1 cellular context compared by ENCODE assay signal in genomic region chr16:85554114-85554790, GRCh38.
A peak's percentile ranks its signal among the peaks of the same experiment; 100 is the strongest.
TF ChIP-seq lines count a peak whose summit lies in the region.

No MANE protein-coding gene starts in this region.

TF ChIP-seq in K562, 482 proteins besides CTCF, POLR2A, EP300 and RAD21 (continued from another document and continues in another):
- TF ChIP-seq, protein P1, sequence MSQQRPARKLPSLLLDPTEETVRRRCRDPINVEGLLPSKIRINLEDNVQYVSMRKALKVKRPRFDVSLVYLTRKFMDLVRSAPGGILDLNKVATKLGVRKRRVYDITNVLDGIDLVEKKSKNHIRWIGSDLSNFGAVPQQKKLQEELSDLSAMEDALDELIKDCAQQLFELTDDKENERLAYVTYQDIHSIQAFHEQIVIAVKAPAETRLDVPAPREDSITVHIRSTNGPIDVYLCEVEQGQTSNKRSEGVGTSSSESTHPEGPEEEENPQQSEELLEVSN (IDR thresholded peaks at IDR 0.05; ENCODE audit: borderline replicate concordance in 1 of 2, extremely low read depth in 1 of 2, insufficient read depth in 1 of 2, insufficient read length in 1 of 2, low read depth in 1 of 2, low read length in 1 of 2, poor library complexity in 1 of 2, severe bottlenecking in 1 of 2): peak in 1 of 2 experiments; percentile 81
- TF ChIP-seq GABPA (tag; conservative IDR thresholded peaks at IDR 0.05; ENCODE audit: low read depth): no peak
- TF ChIP-seq PYGO2 (tag; IDR thresholded peaks at IDR 0.05): no peak
- TF ChIP-seq RCOR1 (IDR thresholded peaks at IDR 0.05; ENCODE audit: borderline replicate concordance in 1 of 2, low read depth in 2 of 2, low read length in 2 of 2): peak in 1 of 2 experiments; percentile 71
- TF ChIP-seq ZNF551 (CRISPR knock-in tag; IDR thresholded peaks at IDR 0.05): no peak
- no peak for TF ChIP-seq NFE2L1 (tag; IDR thresholded peaks at IDR 0.05; ENCODE audit: borderline replicate concordance, low read depth)
- TF ChIP-seq TCF7L2 (IDR thresholded peaks at IDR 0.05; ENCODE audit: low read depth, low read length): no peak
- TF ChIP-seq, protein P2, sequence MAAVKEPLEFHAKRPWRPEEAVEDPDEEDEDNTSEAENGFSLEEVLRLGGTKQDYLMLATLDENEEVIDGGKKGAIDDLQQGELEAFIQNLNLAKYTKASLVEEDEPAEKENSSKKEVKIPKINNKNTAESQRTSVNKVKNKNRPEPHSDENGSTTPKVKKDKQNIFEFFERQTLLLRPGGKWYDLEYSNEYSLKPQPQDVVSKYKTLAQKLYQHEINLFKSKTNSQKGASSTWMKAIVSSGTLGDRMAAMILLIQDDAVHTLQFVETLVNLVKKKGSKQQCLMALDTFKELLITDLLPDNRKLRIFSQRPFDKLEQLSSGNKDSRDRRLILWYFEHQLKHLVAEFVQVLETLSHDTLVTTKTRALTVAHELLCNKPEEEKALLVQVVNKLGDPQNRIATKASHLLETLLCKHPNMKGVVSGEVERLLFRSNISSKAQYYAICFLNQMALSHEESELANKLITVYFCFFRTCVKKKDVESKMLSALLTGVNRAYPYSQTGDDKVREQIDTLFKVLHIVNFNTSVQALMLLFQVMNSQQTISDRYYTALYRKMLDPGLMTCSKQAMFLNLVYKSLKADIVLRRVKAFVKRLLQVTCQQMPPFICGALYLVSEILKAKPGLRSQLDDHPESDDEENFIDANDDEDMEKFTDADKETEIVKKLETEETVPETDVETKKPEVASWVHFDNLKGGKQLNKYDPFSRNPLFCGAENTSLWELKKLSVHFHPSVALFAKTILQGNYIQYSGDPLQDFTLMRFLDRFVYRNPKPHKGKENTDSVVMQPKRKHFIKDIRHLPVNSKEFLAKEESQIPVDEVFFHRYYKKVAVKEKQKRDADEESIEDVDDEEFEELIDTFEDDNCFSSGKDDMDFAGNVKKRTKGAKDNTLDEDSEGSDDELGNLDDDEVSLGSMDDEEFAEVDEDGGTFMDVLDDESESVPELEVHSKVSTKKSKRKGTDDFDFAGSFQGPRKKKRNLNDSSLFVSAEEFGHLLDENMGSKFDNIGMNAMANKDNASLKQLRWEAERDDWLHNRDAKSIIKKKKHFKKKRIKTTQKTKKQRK (IDR thresholded peaks at IDR 0.05; ENCODE audit: borderline replicate concordance, low read depth, low read length): no peak
- TF ChIP-seq, protein P3, sequence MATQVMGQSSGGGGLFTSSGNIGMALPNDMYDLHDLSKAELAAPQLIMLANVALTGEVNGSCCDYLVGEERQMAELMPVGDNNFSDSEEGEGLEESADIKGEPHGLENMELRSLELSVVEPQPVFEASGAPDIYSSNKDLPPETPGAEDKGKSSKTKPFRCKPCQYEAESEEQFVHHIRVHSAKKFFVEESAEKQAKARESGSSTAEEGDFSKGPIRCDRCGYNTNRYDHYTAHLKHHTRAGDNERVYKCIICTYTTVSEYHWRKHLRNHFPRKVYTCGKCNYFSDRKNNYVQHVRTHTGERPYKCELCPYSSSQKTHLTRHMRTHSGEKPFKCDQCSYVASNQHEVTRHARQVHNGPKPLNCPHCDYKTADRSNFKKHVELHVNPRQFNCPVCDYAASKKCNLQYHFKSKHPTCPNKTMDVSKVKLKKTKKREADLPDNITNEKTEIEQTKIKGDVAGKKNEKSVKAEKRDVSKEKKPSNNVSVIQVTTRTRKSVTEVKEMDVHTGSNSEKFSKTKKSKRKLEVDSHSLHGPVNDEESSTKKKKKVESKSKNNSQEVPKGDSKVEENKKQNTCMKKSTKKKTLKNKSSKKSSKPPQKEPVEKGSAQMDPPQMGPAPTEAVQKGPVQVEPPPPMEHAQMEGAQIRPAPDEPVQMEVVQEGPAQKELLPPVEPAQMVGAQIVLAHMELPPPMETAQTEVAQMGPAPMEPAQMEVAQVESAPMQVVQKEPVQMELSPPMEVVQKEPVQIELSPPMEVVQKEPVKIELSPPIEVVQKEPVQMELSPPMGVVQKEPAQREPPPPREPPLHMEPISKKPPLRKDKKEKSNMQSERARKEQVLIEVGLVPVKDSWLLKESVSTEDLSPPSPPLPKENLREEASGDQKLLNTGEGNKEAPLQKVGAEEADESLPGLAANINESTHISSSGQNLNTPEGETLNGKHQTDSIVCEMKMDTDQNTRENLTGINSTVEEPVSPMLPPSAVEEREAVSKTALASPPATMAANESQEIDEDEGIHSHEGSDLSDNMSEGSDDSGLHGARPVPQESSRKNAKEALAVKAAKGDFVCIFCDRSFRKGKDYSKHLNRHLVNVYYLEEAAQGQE (CRISPR knock-in tag; IDR thresholded peaks at IDR 0.05; ENCODE audit: low read depth): no peak
- TF ChIP-seq TCF15 (CRISPR knock-in tag; IDR thresholded peaks at IDR 0.05): 0 out of 2 replicates have a peak, but pooled peaks have one; percentile 14
- TF ChIP-seq MITF (IDR thresholded peaks at IDR 0.05): no peak
- TF ChIP-seq TAF1 (IDR thresholded peaks at IDR 0.05; ENCODE audit: control insufficient read depth, extremely low read depth, insufficient read depth, low read length, severe bottlenecking): peak; percentile 81
- peak; percentile 9 for TF ChIP-seq ZFP36 (IDR thresholded peaks at IDR 0.05; ENCODE audit: low read depth, low read length, partially characterized antibody)
- TF ChIP-seq KDM1A (IDR thresholded peaks at IDR 0.05): no peak
- peak; percentile 42 for TF ChIP-seq EGR1 (conservative IDR thresholded peaks at IDR 0.05)
- TF ChIP-seq ELF4 (CRISPR knock-in tag; IDR thresholded peaks at IDR 0.05): 0 out of 2 replicates have a peak, but pooled peaks have one; percentile 25
- TF ChIP-seq NFXL1 (CRISPR knock-in tag; IDR thresholded peaks at IDR 0.05): no peak
- peak; percentile 88 for TF ChIP-seq SMAD1 (IDR thresholded peaks at IDR 0.05; ENCODE audit: low read depth, low read length, partially characterized antibody)
- TF ChIP-seq SETDB1 (IDR thresholded peaks at IDR 0.05; ENCODE audit: low read length): no peak
- no peak for TF ChIP-seq ZFP1 (CRISPR knock-in tag; IDR thresholded peaks at IDR 0.05)
- TF ChIP-seq FOXK1 (CRISPR knock-in tag; IDR thresholded peaks at IDR 0.05; ENCODE audit: borderline replicate concordance): peak; percentile 10; the same call in 1 of the 2 replicates
- TF ChIP-seq SRSF9 (IDR thresholded peaks at IDR 0.05; ENCODE audit: borderline replicate concordance, low read depth, low read length): no peak
- peak; percentile 96 for TF ChIP-seq NEUROD1 (IDR thresholded peaks at IDR 0.05; ENCODE audit: borderline replicate concordance, low read depth, low read length, partially characterized antibody)
- no peak for TF ChIP-seq TCFL5 (CRISPR knock-in tag; conservative IDR thresholded peaks at IDR 0.05)
- TF ChIP-seq, protein P4, sequence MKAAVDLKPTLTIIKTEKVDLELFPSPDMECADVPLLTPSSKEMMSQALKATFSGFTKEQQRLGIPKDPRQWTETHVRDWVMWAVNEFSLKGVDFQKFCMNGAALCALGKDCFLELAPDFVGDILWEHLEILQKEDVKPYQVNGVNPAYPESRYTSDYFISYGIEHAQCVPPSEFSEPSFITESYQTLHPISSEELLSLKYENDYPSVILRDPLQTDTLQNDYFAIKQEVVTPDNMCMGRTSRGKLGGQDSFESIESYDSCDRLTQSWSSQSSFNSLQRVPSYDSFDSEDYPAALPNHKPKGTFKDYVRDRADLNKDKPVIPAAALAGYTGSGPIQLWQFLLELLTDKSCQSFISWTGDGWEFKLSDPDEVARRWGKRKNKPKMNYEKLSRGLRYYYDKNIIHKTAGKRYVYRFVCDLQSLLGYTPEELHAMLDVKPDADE (conservative IDR thresholded peaks at IDR 0.05; ENCODE audit: control insufficient read depth, low read depth, low read length): peak; percentile 82
- no peak for TF ChIP-seq IRF9 (tag; IDR thresholded peaks at IDR 0.05)
- TF ChIP-seq RNF219 (CRISPR knock-in tag; IDR thresholded peaks at IDR 0.05): 0 out of 2 replicates have a peak, but pooled peaks have one; percentile 0
- no peak; a peak in 1 of 4 replicates for TF ChIP-seq NRF1 (conservative IDR thresholded peaks at IDR 0.05 in 1 of 2, IDR thresholded peaks at IDR 0.05 in 1 of 2)
- peak; percentile 25; the same call in 1 of the 2 replicates for TF ChIP-seq ZBED1 (IDR thresholded peaks at IDR 0.05)
- TF ChIP-seq TARDBP (IDR thresholded peaks at IDR 0.05): 0 out of 2 replicates have a peak, but pooled peaks have one; percentile 26
- TF ChIP-seq, protein P5, sequence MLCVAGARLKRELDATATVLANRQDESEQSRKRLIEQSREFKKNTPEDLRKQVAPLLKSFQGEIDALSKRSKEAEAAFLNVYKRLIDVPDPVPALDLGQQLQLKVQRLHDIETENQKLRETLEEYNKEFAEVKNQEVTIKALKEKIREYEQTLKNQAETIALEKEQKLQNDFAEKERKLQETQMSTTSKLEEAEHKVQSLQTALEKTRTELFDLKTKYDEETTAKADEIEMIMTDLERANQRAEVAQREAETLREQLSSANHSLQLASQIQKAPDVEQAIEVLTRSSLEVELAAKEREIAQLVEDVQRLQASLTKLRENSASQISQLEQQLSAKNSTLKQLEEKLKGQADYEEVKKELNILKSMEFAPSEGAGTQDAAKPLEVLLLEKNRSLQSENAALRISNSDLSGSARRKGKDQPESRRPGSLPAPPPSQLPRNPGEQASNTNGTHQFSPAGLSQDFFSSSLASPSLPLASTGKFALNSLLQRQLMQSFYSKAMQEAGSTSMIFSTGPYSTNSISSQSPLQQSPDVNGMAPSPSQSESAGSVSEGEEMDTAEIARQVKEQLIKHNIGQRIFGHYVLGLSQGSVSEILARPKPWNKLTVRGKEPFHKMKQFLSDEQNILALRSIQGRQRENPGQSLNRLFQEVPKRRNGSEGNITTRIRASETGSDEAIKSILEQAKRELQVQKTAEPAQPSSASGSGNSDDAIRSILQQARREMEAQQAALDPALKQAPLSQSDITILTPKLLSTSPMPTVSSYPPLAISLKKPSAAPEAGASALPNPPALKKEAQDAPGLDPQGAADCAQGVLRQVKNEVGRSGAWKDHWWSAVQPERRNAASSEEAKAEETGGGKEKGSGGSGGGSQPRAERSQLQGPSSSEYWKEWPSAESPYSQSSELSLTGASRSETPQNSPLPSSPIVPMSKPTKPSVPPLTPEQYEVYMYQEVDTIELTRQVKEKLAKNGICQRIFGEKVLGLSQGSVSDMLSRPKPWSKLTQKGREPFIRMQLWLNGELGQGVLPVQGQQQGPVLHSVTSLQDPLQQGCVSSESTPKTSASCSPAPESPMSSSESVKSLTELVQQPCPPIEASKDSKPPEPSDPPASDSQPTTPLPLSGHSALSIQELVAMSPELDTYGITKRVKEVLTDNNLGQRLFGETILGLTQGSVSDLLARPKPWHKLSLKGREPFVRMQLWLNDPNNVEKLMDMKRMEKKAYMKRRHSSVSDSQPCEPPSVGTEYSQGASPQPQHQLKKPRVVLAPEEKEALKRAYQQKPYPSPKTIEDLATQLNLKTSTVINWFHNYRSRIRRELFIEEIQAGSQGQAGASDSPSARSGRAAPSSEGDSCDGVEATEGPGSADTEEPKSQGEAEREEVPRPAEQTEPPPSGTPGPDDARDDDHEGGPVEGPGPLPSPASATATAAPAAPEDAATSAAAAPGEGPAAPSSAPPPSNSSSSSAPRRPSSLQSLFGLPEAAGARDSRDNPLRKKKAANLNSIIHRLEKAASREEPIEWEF (CRISPR knock-in tag; IDR thresholded peaks at IDR 0.05): no peak
- no peak for TF ChIP-seq GTF2F1 (IDR thresholded peaks at IDR 0.05; ENCODE audit: low read depth, low read length)
- TF ChIP-seq PHF20 (IDR thresholded peaks at IDR 0.05; ENCODE audit: partially characterized antibody): no peak
